ENCODE assay signal across 36 cellular contexts in genomic region chr9:97722331-97722730, GRCh38.
"Had no signal": no experiment of that assay in that cellular context is flagged by ENCODE, and none has a peak within 500 bp of the region (broad histone marks: within the 10 kb centered on the region; RNA-seq: fewer than 3 reads in every experiment).

No MANE protein-coding gene starts in this region.

- H3K36me3 ChIP-seq: ascending aorta, cardiac muscle cell had no signal

- FAIRE-seq: bronchial epithelial cell, TTC549 had no signal

- H3K27me3 ChIP-seq: ascending aorta had no signal

- H3K9me3 ChIP-seq: ascending aorta had no signal

- H3K36me3 Mint-ChIP-seq: activated CD8-positive, alpha-beta memory T cell treated with anti-CD3 and anti-CD28 coated beads, Interleukin-2, amount 10 ng/mL, durations not matched to agents 7 days and 5 days; activated naive CD8-positive, alpha-beta T cell treated with anti-CD3 and anti-CD28 coated beads, Interleukin-2, amount 10 ng/mL, durations not matched to agents 7 days and 5 days; brain had no signal

- H3K27ac ChIP-seq: ascending aorta, cardiac muscle cell, VCaP had no signal

- H3K4me3 ChIP-seq: ascending aorta, cardiac muscle cell had no signal

- H3K4me1 ChIP-seq: ascending aorta had no signal

- H3K4me1 Mint-ChIP-seq: activated B cell treated with CpG ODN at 0.5 μM for 24 hours; activated CD4-positive, alpha-beta memory T cell treated with anti-CD3 and anti-CD28 coated beads, Interleukin-2, amount 10 ng/mL, durations not matched to agents 7 days and 5 days; activated CD8-positive, alpha-beta memory T cell treated with anti-CD3 and anti-CD28 coated beads, Interleukin-2, amount 10 ng/mL, durations not matched to agents 7 days and 5 days; activated naive CD4-positive, alpha-beta T cell treated with anti-CD3 and anti-CD28 coated beads, Interleukin-2, amount 50 U/mL, for 24 hours; activated naive CD8-positive, alpha-beta T cell treated with anti-CD3 and anti-CD28 coated beads, Interleukin-2, amount 50 U/mL, for 24 hours; brain; central memory CD8-positive, alpha-beta T cell had no signal

- DNase-seq: activated B cell treated with CpG ODN at 0.5 μM for 24 hours; activated CD4-positive, alpha-beta memory T cell treated with anti-CD3 and anti-CD28 coated beads, Interleukin-2, amount 10 ng/mL, durations not matched to agents 7 days and 5 days; activated CD4-positive, alpha-beta T cell treated with anti-CD3 and anti-CD28 coated beads for 4 hours; activated CD4-positive, alpha-beta T cell treated with anti-CD3 and anti-CD28 coated beads, Interleukin-2, amount 10 ng/mL, durations not matched to agents 7 days and 5 days; activated CD4-positive, alpha-beta T cell treated with anti-CD3 and anti-CD28 coated beads, Interleukin-2, amount 50 U/mL, for 48 hours; activated CD4-positive, CD25-positive, alpha-beta regulatory T cell treated with anti-CD3 and anti-CD28 coated beads, Interleukin-2, amount 50 U/mL, for 72 hours; activated CD8-positive, alpha-beta memory T cell treated with anti-CD3 and anti-CD28 coated beads for 24 hours; activated CD8-positive, alpha-beta memory T cell treated with anti-CD3 and anti-CD28 coated beads, Interleukin-2, amount 10 ng/mL, durations not matched to agents 7 days and 5 days; activated CD8-positive, alpha-beta memory T cell treated with anti-CD3 and anti-CD28 coated beads, Interleukin-2, amount 50 U/mL, for 48 hours; activated CD8-positive, alpha-beta T cell treated with anti-CD3 and anti-CD28 coated beads, Interleukin-2, amount 10 ng/mL, durations not matched to agents 7 days and 5 days; activated effector memory CD4-positive, alpha-beta T cell treated with Interleukin-2 at 50 U/mL for 16 hours; activated gamma-delta T cell; activated naive CD4-positive, alpha-beta T cell treated with anti-CD3 and anti-CD28 coated beads, Interleukin-2, amount 10 ng/mL, durations not matched to agents 7 days and 5 days; activated naive CD4-positive, alpha-beta T cell treated with Interleukin-2 at 50 U/mL for 16 hours; activated naive CD8-positive, alpha-beta T cell treated with anti-CD3 and anti-CD28 coated beads, Interleukin-2, amount 10 ng/mL, durations not matched to agents 7 days and 5 days; activated naive CD8-positive, alpha-beta T cell treated with anti-CD3 and anti-CD28 coated beads, Interleukin-2, amount 50 U/mL, for 24 hours; activated T-cell treated with anti-CD3 and anti-CD28 coated beads, Interleukin-2, amount 50 U/mL, for 24 hours; activated T-cell treated with anti-CD3 and anti-CD28 coated beads, Interleukin-2, amount 50 U/mL, for 48 hours; amygdala; anterior cingulate cortex; caudate nucleus; cerebellar nuclear complex; T-helper 2 cell; T-helper 9 cell had no signal

- H3K27ac Mint-ChIP-seq: activated B cell treated with CpG ODN at 0.5 μM for 24 hours; activated CD4-positive, alpha-beta memory T cell treated with anti-CD3 and anti-CD28 coated beads, Interleukin-2, amount 10 ng/mL, durations not matched to agents 7 days and 5 days; activated CD4-positive, alpha-beta T cell treated with anti-CD3 and anti-CD28 coated beads, Interleukin-2, amount 10 ng/mL, durations not matched to agents 7 days and 5 days; activated CD8-positive, alpha-beta memory T cell treated with anti-CD3 and anti-CD28 coated beads, Interleukin-2, amount 10 ng/mL, durations not matched to agents 7 days and 5 days; activated CD8-positive, alpha-beta T cell treated with anti-CD3 and anti-CD28 coated beads, Interleukin-2, amount 10 ng/mL, durations not matched to agents 7 days and 5 days; activated naive CD4-positive, alpha-beta T cell treated with anti-CD3 and anti-CD28 coated beads, Interleukin-2, amount 10 ng/mL, durations not matched to agents 7 days and 5 days; activated naive CD4-positive, alpha-beta T cell treated with anti-CD3 and anti-CD28 coated beads, Interleukin-2, amount 50 U/mL, for 24 hours; activated naive CD8-positive, alpha-beta T cell; activated naive CD8-positive, alpha-beta T cell treated with anti-CD3 and anti-CD28 coated beads, Interleukin-2, amount 10 ng/mL, durations not matched to agents 7 days and 5 days; activated naive CD8-positive, alpha-beta T cell treated with anti-CD3 and anti-CD28 coated beads, Interleukin-2, amount 50 U/mL, for 24 hours; activated T-cell treated with anti-CD3 and anti-CD28 coated beads, Interleukin-2, amount 50 U/mL, for 24 hours; activated T-helper 2 cell treated with anti-CD3 and anti-CD28 coated beads, Interferon-gamma antibody, Interleukin-2, Interleukin-4, amounts not matched to agents 10 μg/mL and 5 μg/mL and 100 μg/mL, durations not matched to agents 14 hours and 24 hours and 36 hours; brain; T-helper 1 cell treated with Interleukin-12 subunit alpha and Interleukin-12 subunit beta and Interleukin-4 antibody, amounts not matched to agents 30 μg/mL and 1 μg/mL, for 36 hours; T-helper 2 cell treated with Interferon-gamma antibody and Interleukin-4, amounts not matched to agents 5 μg/mL and 100 μg/mL, for 36 hours had no signal

- H3K9me3 Mint-ChIP-seq: activated naive CD8-positive, alpha-beta T cell treated with anti-CD3 and anti-CD28 coated beads, Interleukin-2, amount 10 ng/mL, durations not matched to agents 7 days and 5 days had no signal

- ATAC-seq: activated CD8-positive, alpha-beta memory T cell treated with anti-CD3 and anti-CD28 coated beads, Interleukin-2, amount 10 ng/mL, durations not matched to agents 7 days and 5 days; activated CD8-positive, alpha-beta T cell treated with anti-CD3 and anti-CD28 coated beads, Interleukin-2, amount 10 ng/mL, durations not matched to agents 7 days and 5 days; activated naive CD8-positive, alpha-beta T cell treated with anti-CD3 and anti-CD28 coated beads, Interleukin-2, amount 50 U/mL, for 24 hours had no signal

- H3K4me3 Mint-ChIP-seq: activated B cell treated with CpG ODN at 0.5 μM for 24 hours; activated CD4-positive, alpha-beta memory T cell treated with anti-CD3 and anti-CD28 coated beads, Interleukin-2, amount 10 ng/mL, durations not matched to agents 7 days and 5 days; activated CD4-positive, alpha-beta T cell treated with anti-CD3 and anti-CD28 coated beads, Interleukin-2, amount 10 ng/mL, durations not matched to agents 7 days and 5 days; activated CD8-positive, alpha-beta memory T cell treated with anti-CD3 and anti-CD28 coated beads, Interleukin-2, amount 10 ng/mL, durations not matched to agents 7 days and 5 days; activated CD8-positive, alpha-beta T cell treated with anti-CD3 and anti-CD28 coated beads, Interleukin-2, amount 10 ng/mL, durations not matched to agents 7 days and 5 days; activated naive CD4-positive, alpha-beta T cell treated with anti-CD3 and anti-CD28 coated beads, Interleukin-2, amount 10 ng/mL, durations not matched to agents 7 days and 5 days; activated naive CD4-positive, alpha-beta T cell treated with anti-CD3 and anti-CD28 coated beads, Interleukin-2, amount 50 U/mL, for 24 hours; activated naive CD8-positive, alpha-beta T cell; activated naive CD8-positive, alpha-beta T cell treated with anti-CD3 and anti-CD28 coated beads, Interleukin-2, amount 10 ng/mL, durations not matched to agents 7 days and 5 days; activated naive CD8-positive, alpha-beta T cell treated with anti-CD3 and anti-CD28 coated beads, Interleukin-2, amount 50 U/mL, for 24 hours; activated T-cell treated with anti-CD3 and anti-CD28 coated beads, Interleukin-2, amount 50 U/mL, for 24 hours; brain; central memory CD8-positive, alpha-beta T cell; T-helper 1 cell treated with Interleukin-12 subunit alpha and Interleukin-12 subunit beta and Interleukin-4 antibody, amounts not matched to agents 30 μg/mL and 1 μg/mL, for 36 hours; T-helper 2 cell treated with Interferon-gamma antibody and Interleukin-4, amounts not matched to agents 5 μg/mL and 100 μg/mL, for 36 hours had no signal
